ENCODE assay signal across 10 cellular contexts in genomic region chr2:241009191-241009590, GRCh38. TPM values are rescaled to one million over a fixed set of nuclear protein-coding genes. Genes with fewer than 3 reads are reported as not detected.
DNase-seq lines count a peak whose midpoint lies in the region; ATAC-seq and TF ChIP-seq lines count a peak whose summit lies in the region.
"Had no signal": no experiment of that assay in that cellular context is flagged by ENCODE, and none has a peak within 500 bp of the region (broad histone marks: within the 10 kb centered on the region; RNA-seq: fewer than 3 reads in every experiment).

No MANE protein-coding gene starts in this region.

- H3K4me1 Mint-ChIP-seq in activated T-cell treated with anti-CD3 and anti-CD28 coated beads, Interleukin-2, amount 50 U/mL, for 72 hours (ENCODE audit: low read depth): peaks cover 30% of the 10 kb centered on the region

- no peak for ATAC-seq in activated T-cell treated with anti-CD3 and anti-CD28 coated beads, Interleukin-2, amount 50 U/mL, for 72 hours (replicated peaks in 1 of 2)
- ATAC-seq in HG03039 (IDR thresholded peaks at IDR 0.05; ENCODE audit: unreplicated experiment) (no peak), GM18858 (IDR thresholded peaks at IDR 0.05; ENCODE audit: unreplicated experiment) (no peak)

- H3K27me3 Mint-ChIP-seq in activated T-cell treated with anti-CD3 and anti-CD28 coated beads, Interleukin-2, amount 50 U/mL, for 72 hours (ENCODE audit: low read depth): no peaks in the 10 kb centered on the region

- DNase-seq in activated CD8-positive, alpha-beta memory T cell treated with anti-CD3 and anti-CD28 coated beads, Interleukin-2, amount 50 U/mL, for 4 hours: peak; percentile 11
- DNase-seq in activated CD8-positive, alpha-beta memory T cell treated with anti-CD3 and anti-CD28 coated beads, Interleukin-2, amount 50 U/mL, for 48 hours: no peak
- no peak for DNase-seq in activated T-cell treated with anti-CD3 and anti-CD28 coated beads, Interleukin-2, amount 50 U/mL, for 72 hours
- DNase-seq in testis (no peak), NCI-H2107 (lab: John Stamatoyannopoulos, UW) (no peak)
- DNase-seq: KG1 had no signal

- H3K4me1 ChIP-seq in testis: peaks cover 31% of the 10 kb centered on the region

- peak overlapping the region; percentile 10 for H3K27ac Mint-ChIP-seq in activated T-cell treated with anti-CD3 and anti-CD28 coated beads, Interleukin-2, amount 50 U/mL, for 72 hours

- peak overlapping the region; percentile 35 for H3K27ac ChIP-seq in layer of hippocampus (ENCODE audit: low read depth, low read length)
- H3K27ac ChIP-seq in testis: peak overlapping the region; percentile 44 to 74

- 86 to 91% methylated on average over 2 of the region's 2 CpGs for WGBS in testis, 2 donors

- no peaks in the 10 kb centered on the region for H3K9me3 ChIP-seq in testis

- peak overlapping the region; percentile 27 to 38 for H3K4me3 Mint-ChIP-seq in activated T-cell treated with anti-CD3 and anti-CD28 coated beads, Interleukin-2, amount 50 U/mL, for 72 hours

- peaks cover 8 to 11% of the 10 kb centered on the region in 2 donors for H3K9me3 Mint-ChIP-seq in activated T-cell treated with anti-CD3 and anti-CD28 coated beads, Interleukin-2, amount 50 U/mL, for 72 hours

- no peak for TF ChIP-seq CTCF in testis (IDR thresholded peaks at IDR 0.05)

- no peak for TF ChIP-seq POLR2A in testis (IDR thresholded peaks at IDR 0.05)

- H3K36me3 Mint-ChIP-seq in activated T-cell treated with anti-CD3 and anti-CD28 coated beads, Interleukin-2, amount 50 U/mL, for 72 hours (ENCODE audit: insufficient read depth in 2 of 2): peaks cover 8 to 11% of the 10 kb centered on the region in 2 donors

- intact Hi-C loops in testis (cut with DNase I; ENCODE audit: low total_unique reads): no loop called here

- H3K27me3 ChIP-seq in layer of hippocampus (ENCODE audit: control insufficient read depth, insufficient read depth, low read length) (no peaks in the 10 kb centered on the region), testis (no peaks in the 10 kb centered on the region)
- H3K27me3 ChIP-seq: tibial artery had no signal

- H3K36me3 ChIP-seq in testis (ENCODE audit: low read depth, missing control alignments): no peaks in the 10 kb centered on the region

- no peak overlapping the region for H3K4me3 ChIP-seq in testis

RNA-seq across cellular contexts. Expression of gene SNED1, which starts 10.8 kb away (rescaled TPM):
- 1 to 10 TPM in 1 of 2 donors, under 1 TPM in 1; 0.36 to 4.1 TPM for total RNA-seq in activated T-cell treated with anti-CD3 and anti-CD28 coated beads, Interleukin-2, amount 50 U/mL, for 72 hours
- 100 to 1,000 TPM in 1 of 2 donors, 10 to 100 TPM in 1; 82.7 to 107 TPM for total RNA-seq in testis
- polyA plus RNA-seq in testis (ENCODE audit: insufficient read depth, low read depth, low replicate concordance): 15.8 TPM

Comparison
In these comparisons a context has a peak if more than half of its experiments do, and no peak if none do; other contexts are left out.
1. RNA of gene SNED1, which starts 10.8 kb away (total RNA-seq): 82.7 to 107 TPM in testis; 0.36 to 4.1 TPM in activated T-cell treated with anti-CD3 and anti-CD28 coated beads, Interleukin-2, amount 50 U/mL, for 72 hours; every median in the first group is over 10 times any median in the second.